Comparison of ENCODE assay signal across 1 cellular context in the genomic region with DNA sequence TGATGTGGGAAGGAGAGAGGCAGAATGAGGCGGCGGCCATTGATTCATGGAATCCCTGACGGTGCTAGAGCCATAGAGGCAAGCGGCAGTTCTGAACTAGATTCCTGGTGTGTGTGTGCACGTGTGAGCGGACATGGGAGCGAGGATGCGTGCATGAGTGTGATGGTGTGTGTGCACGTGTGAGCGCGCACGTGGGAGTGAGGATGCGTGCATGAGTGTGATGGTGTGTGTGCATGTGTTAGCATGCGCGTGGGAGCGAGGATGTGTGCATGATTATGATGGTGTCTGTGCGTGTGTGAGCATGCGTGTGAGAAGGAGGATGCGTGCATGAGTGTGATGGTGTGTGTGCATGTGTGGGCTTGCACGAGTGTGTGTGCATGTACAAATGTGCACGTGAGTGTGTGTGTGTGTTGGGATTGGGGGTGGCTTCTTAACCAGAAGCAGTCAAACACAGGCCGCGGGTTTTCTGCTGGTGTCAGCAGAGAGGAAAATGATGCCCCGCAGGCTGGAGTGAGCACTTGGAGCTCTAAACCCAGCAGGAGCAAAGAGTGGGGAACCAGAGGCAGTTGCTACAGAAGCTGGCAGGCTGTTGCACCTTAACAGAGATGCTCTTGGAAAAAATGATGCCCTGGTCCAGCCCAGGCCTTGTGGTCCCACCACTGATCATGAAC.
TF ChIP-seq lines count a peak whose summit lies in the region.

No MANE protein-coding gene starts in this region.

TF ChIP-seq in H1, 55 proteins besides CTCF, POLR2A, EP300 and RAD21:
- TF ChIP-seq BCL11A (IDR thresholded peaks at IDR 0.05; ENCODE audit: low read depth in 2 of 2, low read length in 2 of 2) (no peak), KDM4A (IDR thresholded peaks at IDR 0.05; ENCODE audit: low read depth, low read length, severe bottlenecking) (no peak), TEAD4 (IDR thresholded peaks at IDR 0.05; ENCODE audit: low read depth, low read length) (no peak), NANOG (IDR thresholded peaks at IDR 0.05; ENCODE audit: insufficient read depth, low read depth, low read length, poor library complexity, severe bottlenecking) (no peak), SIRT6 (IDR thresholded peaks at IDR 0.05; ENCODE audit: low read length) (no peak), SP1 (IDR thresholded peaks at IDR 0.05; ENCODE audit: low read depth, low read length) (no peak), GTF2F1 (IDR thresholded peaks at IDR 0.05; ENCODE audit: borderline replicate concordance, low read depth, low read length) (no peak), CBX8 (IDR thresholded peaks at IDR 0.05; ENCODE audit: borderline replicate concordance, low read depth, low read length) (no peak), ASH2L (IDR thresholded peaks at IDR 0.05; ENCODE audit: low read length) (no peak), ATF3 (IDR thresholded peaks at IDR 0.05; ENCODE audit: insufficient read depth, low read depth, low read length) (no peak), MAFK (IDR thresholded peaks at IDR 0.05; ENCODE audit: low read depth, low read length) (no peak), PHF8 (conservative IDR thresholded peaks at IDR 0.05; ENCODE audit: low read depth, low read length) (no peak), SIN3A (conservative IDR thresholded peaks at IDR 0.05 in 1 of 2, IDR thresholded peaks at IDR 0.05 in 1 of 2; ENCODE audit: low read depth in 1 of 2, low read length in 2 of 2) (no peak), CTBP2 (IDR thresholded peaks at IDR 0.05; ENCODE audit: borderline replicate concordance, insufficient read depth, insufficient read length, low read length) (no peak), EZH2 (IDR thresholded peaks at IDR 0.05; ENCODE audit: low read depth, low read length, severe bottlenecking) (no peak), TAF1 (IDR thresholded peaks at IDR 0.05; ENCODE audit: low read depth, low read length) (no peak)
TF ChIP-seq in H1: peak in this region for 0.
